Comparison of ENCODE assay signal across 17 cellular contexts in the genomic region with DNA sequence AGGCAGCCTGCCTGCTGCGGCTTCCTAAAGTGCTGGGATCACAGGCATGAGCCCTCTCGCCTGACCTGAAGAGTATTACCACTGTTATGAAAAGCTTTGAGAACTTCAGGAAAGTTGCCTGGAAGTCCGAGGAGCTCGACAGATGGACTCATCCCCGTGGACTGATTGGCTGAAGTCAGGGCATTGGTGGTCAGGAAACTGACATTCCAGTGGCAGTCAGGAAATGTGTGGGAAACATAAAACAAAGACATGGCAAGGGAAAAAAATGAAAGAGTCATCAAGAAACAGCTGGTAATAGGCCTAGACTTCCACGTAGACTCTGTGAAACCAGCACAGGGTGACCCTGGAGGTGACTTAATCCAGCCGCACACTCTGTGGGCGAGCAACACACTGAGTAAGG.
DNase-seq lines count a peak whose midpoint lies in the region; TF ChIP-seq lines count a peak whose summit lies in the region.
"Had no signal": no experiment of that assay in that cellular context is flagged by ENCODE, and none has a peak within 500 bp of the region (broad histone marks: within the 10 kb centered on the region; RNA-seq: fewer than 3 reads in every experiment).

No MANE protein-coding gene starts in this region.

- no peak for TF ChIP-seq CTCF in AG10803 (conservative IDR thresholded peaks at IDR 0.05; ENCODE audit: low read length)
- TF ChIP-seq CTCF in brain microvascular endothelial cell (IDR thresholded peaks at IDR 0.05; ENCODE audit: low read depth, low read length, missing control alignments): no peak

- H3K27ac ChIP-seq in SJCRH30: no peak overlapping the region
- H3K27ac ChIP-seq in brain microvascular endothelial cell: no peak overlapping the region
- H3K27ac ChIP-seq: A549, C4-2B, HL-60, PC-9 had no signal

- H3K4me1 ChIP-seq in SJCRH30: peaks cover 7% of the 10 kb centered on the region
- H3K4me1 ChIP-seq: A549 had no signal

- H3K36me3 ChIP-seq in SJCRH30 (no peaks in the 10 kb centered on the region), brain microvascular endothelial cell (replicated peaks) (no peaks in the 10 kb centered on the region)

- H3K9me3 ChIP-seq in SJCRH30 (replicated peaks): no peaks in the 10 kb centered on the region
- H3K9me3 ChIP-seq: A549 had no signal

- DNase-seq in AG10803 (ENCODE audit: low read depth) (peak; percentile 6), SJCRH30 (peak; percentile 13 to 23), brain microvascular endothelial cell (peak; percentile 40), myocyte (ENCODE audit: low read depth) (peak; percentile 26), NCI-H2227 treated with DMSO at 0.1 percent for 48 hours (lab: John Stamatoyannopoulos, UW) (no peak), iPS-NIHi7 (ENCODE audit: extremely low spot score) (no peak), NOMO-1 treated with dmso at 0.1 percent for 144 hours (lab: John Stamatoyannopoulos, UW; ENCODE audit: unreplicated experiment) (no peak), HK-2 (ENCODE audit: unreplicated experiment) (no peak)
- DNase-seq: COR-L47, HFFc6, MV-4-11, NCI-H1930, NCI-H2171, PC-9 had no signal

- H3K27me3 ChIP-seq in SJCRH30 (peaks cover 6% of the 10 kb centered on the region; the same call in 1 of the 2 replicates), brain microvascular endothelial cell (replicated peaks) (peaks cover 9% of the 10 kb centered on the region)

- in situ Hi-C loops in brain microvascular endothelial cell (cut with HindIII; ENCODE audit: low pct_ligation_motif_present, low sequenced_read_pairs): no loop called here

- H3K4me3 ChIP-seq in AG10803 (ENCODE audit: low read length) (no peak overlapping the region), SJCRH30 (no peak overlapping the region), brain microvascular endothelial cell (ENCODE audit: low read depth, low read length) (no peak overlapping the region)
- H3K4me3 ChIP-seq: A549, PC-9 had no signal

Comparison
In these comparisons a context has a peak if more than half of its experiments do, and no peak if none do; other contexts are left out.
1. DNase-seq: peak in AG10803 (single experiment), SJCRH30 (2 of 2), brain microvascular endothelial cell (single experiment) and myocyte (single experiment); none in NCI-H2227 treated with DMSO at 0.1 percent for 48 hours (single experiment), iPS-NIHi7 (single experiment), NOMO-1 treated with dmso at 0.1 percent for 144 hours (single experiment) and HK-2 (single experiment).